ENCODE assay signal across 1 cellular context in the genomic region with DNA sequence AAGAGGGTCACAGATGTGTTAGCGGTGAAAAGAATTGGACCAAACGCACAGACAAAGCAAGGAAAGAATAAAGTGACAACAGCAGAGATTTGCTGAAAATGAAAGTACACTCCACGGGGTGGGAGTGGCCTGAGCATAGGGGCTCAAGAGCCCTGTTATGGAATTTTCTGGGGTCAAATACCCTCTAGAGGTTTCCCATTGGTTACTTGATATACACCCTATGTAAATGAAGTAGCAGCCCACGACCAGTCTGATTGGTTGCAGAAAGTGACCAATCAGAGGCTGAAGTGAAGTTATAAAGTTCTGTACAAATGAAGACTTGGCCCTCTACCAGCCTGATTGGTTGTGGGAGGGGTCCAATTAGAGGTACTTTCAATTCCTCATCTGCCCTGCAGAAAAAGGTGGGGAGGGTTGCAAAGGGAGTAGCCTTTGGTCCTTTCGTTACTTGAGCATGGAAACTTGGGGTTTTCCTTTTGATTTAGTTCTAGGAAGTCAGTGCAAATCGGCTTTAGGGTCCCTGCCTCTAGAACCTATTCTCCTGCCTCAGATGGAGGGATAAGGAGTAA.
TF ChIP-seq lines count a peak whose summit lies in the region.

No MANE protein-coding gene starts in this region.

TF ChIP-seq in K562, 482 proteins besides CTCF, POLR2A, EP300 and RAD21 (continued from another document):
- TF ChIP-seq, protein P1, sequence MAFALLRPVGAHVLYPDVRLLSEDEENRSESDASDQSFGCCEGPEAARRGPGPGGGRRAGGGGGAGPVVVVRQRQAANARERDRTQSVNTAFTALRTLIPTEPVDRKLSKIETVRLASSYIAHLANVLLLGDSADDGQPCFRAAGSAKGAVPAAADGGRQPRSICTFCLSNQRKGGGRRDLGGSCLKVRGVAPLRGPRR (CRISPR knock-in tag; IDR thresholded peaks at IDR 0.05) = no peak
- TF ChIP-seq ZNF668 (CRISPR knock-in tag; IDR thresholded peaks at IDR 0.05) = no peak
- no peak for TF ChIP-seq PTTG1 (tag; IDR thresholded peaks at IDR 0.05; ENCODE audit: low read depth)
- no peak for TF ChIP-seq HDAC8 (tag; IDR thresholded peaks at IDR 0.05)
- TF ChIP-seq, protein P2, sequence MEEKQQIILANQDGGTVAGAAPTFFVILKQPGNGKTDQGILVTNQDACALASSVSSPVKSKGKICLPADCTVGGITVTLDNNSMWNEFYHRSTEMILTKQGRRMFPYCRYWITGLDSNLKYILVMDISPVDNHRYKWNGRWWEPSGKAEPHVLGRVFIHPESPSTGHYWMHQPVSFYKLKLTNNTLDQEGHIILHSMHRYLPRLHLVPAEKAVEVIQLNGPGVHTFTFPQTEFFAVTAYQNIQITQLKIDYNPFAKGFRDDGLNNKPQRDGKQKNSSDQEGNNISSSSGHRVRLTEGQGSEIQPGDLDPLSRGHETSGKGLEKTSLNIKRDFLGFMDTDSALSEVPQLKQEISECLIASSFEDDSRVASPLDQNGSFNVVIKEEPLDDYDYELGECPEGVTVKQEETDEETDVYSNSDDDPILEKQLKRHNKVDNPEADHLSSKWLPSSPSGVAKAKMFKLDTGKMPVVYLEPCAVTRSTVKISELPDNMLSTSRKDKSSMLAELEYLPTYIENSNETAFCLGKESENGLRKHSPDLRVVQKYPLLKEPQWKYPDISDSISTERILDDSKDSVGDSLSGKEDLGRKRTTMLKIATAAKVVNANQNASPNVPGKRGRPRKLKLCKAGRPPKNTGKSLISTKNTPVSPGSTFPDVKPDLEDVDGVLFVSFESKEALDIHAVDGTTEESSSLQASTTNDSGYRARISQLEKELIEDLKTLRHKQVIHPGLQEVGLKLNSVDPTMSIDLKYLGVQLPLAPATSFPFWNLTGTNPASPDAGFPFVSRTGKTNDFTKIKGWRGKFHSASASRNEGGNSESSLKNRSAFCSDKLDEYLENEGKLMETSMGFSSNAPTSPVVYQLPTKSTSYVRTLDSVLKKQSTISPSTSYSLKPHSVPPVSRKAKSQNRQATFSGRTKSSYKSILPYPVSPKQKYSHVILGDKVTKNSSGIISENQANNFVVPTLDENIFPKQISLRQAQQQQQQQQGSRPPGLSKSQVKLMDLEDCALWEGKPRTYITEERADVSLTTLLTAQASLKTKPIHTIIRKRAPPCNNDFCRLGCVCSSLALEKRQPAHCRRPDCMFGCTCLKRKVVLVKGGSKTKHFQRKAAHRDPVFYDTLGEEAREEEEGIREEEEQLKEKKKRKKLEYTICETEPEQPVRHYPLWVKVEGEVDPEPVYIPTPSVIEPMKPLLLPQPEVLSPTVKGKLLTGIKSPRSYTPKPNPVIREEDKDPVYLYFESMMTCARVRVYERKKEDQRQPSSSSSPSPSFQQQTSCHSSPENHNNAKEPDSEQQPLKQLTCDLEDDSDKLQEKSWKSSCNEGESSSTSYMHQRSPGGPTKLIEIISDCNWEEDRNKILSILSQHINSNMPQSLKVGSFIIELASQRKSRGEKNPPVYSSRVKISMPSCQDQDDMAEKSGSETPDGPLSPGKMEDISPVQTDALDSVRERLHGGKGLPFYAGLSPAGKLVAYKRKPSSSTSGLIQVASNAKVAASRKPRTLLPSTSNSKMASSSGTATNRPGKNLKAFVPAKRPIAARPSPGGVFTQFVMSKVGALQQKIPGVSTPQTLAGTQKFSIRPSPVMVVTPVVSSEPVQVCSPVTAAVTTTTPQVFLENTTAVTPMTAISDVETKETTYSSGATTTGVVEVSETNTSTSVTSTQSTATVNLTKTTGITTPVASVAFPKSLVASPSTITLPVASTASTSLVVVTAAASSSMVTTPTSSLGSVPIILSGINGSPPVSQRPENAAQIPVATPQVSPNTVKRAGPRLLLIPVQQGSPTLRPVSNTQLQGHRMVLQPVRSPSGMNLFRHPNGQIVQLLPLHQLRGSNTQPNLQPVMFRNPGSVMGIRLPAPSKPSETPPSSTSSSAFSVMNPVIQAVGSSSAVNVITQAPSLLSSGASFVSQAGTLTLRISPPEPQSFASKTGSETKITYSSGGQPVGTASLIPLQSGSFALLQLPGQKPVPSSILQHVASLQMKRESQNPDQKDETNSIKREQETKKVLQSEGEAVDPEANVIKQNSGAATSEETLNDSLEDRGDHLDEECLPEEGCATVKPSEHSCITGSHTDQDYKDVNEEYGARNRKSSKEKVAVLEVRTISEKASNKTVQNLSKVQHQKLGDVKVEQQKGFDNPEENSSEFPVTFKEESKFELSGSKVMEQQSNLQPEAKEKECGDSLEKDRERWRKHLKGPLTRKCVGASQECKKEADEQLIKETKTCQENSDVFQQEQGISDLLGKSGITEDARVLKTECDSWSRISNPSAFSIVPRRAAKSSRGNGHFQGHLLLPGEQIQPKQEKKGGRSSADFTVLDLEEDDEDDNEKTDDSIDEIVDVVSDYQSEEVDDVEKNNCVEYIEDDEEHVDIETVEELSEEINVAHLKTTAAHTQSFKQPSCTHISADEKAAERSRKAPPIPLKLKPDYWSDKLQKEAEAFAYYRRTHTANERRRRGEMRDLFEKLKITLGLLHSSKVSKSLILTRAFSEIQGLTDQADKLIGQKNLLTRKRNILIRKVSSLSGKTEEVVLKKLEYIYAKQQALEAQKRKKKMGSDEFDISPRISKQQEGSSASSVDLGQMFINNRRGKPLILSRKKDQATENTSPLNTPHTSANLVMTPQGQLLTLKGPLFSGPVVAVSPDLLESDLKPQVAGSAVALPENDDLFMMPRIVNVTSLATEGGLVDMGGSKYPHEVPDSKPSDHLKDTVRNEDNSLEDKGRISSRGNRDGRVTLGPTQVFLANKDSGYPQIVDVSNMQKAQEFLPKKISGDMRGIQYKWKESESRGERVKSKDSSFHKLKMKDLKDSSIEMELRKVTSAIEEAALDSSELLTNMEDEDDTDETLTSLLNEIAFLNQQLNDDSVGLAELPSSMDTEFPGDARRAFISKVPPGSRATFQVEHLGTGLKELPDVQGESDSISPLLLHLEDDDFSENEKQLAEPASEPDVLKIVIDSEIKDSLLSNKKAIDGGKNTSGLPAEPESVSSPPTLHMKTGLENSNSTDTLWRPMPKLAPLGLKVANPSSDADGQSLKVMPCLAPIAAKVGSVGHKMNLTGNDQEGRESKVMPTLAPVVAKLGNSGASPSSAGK (IDR thresholded peaks at IDR 0.05) = no peak
- no peak for TF ChIP-seq MTA1 (IDR thresholded peaks at IDR 0.05; ENCODE audit: borderline replicate concordance)
- no peak for TF ChIP-seq SMARCB1 (IDR thresholded peaks at IDR 0.05; ENCODE audit: insufficient read length, low read depth)
- no peak for TF ChIP-seq ZNF696 (CRISPR knock-in tag; conservative IDR thresholded peaks at IDR 0.05)
